ENCODE assay signal across 37 cellular contexts in the genomic region with DNA sequence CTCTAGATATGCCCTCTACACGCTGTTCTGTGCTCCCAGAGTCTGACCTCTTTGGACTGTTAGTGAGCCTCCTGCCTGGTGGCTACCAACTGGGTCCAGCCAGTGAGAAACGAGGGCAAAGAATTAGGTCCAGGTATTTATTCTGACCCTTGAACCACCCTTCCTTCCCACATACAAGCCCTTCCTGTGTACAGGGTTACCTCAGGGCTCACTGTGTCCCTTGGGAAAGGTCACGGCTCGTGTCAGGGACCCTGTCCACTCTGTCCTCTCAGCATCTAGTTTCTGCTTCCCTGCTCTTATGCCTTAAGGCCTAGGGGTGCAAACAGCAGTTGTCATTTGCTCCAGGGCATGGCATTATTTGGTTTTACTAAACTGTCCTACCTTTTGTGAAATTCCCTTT.
"Had no signal": no experiment of that assay in that cellular context is flagged by ENCODE, and none has a peak within 500 bp of the region (broad histone marks: within the 10 kb centered on the region; RNA-seq: fewer than 3 reads in every experiment).

No MANE protein-coding gene starts in this region.

- H3K4me3 Mint-ChIP-seq: activated B cell treated with CpG ODN at 0.5 μM for 24 hours; activated CD4-positive, alpha-beta memory T cell treated with anti-CD3 and anti-CD28 coated beads for 36 hours; activated naive CD8-positive, alpha-beta T cell treated with anti-CD3 and anti-CD28 coated beads for 36 hours; central memory CD8-positive, alpha-beta T cell had no signal

- H3K36me3 Mint-ChIP-seq: activated CD4-positive, alpha-beta memory T cell treated with anti-CD3 and anti-CD28 coated beads for 36 hours; activated naive CD8-positive, alpha-beta T cell treated with anti-CD3 and anti-CD28 coated beads for 36 hours had no signal

- H3K4me1 ChIP-seq: Peyer's patch had no signal

- H3K27me3 ChIP-seq: brain microvascular endothelial cell, cardiac muscle cell, MG63, Peyer's patch had no signal

- H3K27me3 Mint-ChIP-seq: activated CD4-positive, alpha-beta memory T cell treated with anti-CD3 and anti-CD28 coated beads for 36 hours; activated naive CD8-positive, alpha-beta T cell treated with anti-CD3 and anti-CD28 coated beads for 36 hours had no signal

- H3K9me3 Mint-ChIP-seq: activated B cell treated with CpG ODN at 0.5 μM for 24 hours; activated CD4-positive, alpha-beta memory T cell treated with anti-CD3 and anti-CD28 coated beads for 36 hours; activated naive CD8-positive, alpha-beta T cell treated with anti-CD3 and anti-CD28 coated beads for 36 hours; central memory CD8-positive, alpha-beta T cell had no signal

- DNase-seq: activated B cell treated with CpG ODN at 0.5 μM for 24 hours; activated CD4-positive, alpha-beta memory T cell treated with anti-CD3 and anti-CD28 coated beads for 36 hours; activated CD4-positive, alpha-beta T cell treated with anti-CD3 and anti-CD28 coated beads for 4 hours; activated CD4-positive, alpha-beta T cell treated with anti-CD3 and anti-CD28 coated beads, Interleukin-2, amount 50 U/mL, for 1 hour; activated CD4-positive, CD25-positive, alpha-beta regulatory T cell treated with anti-CD3 and anti-CD28 coated beads, Interleukin-2, amount 50 U/mL, for 72 hours; activated CD8-positive, alpha-beta memory T cell treated with anti-CD3 and anti-CD28 coated beads, Interleukin-2, amount 50 U/mL, for 4 hours; activated effector memory CD4-positive, alpha-beta T cell treated with Interleukin-2 at 50 U/mL for 16 hours; activated naive CD4-positive, alpha-beta T cell treated with anti-CD3 and anti-CD28 coated beads, Interleukin-2, amount 50 U/mL, for 16 hours; activated naive CD8-positive, alpha-beta T cell treated with anti-CD3 and anti-CD28 coated beads for 36 hours; activated T-cell treated with anti-CD3 and anti-CD28 coated beads, Interleukin-2, amount 50 U/mL, for 48 hours; amniotic stem cell; aorta; brain microvascular endothelial cell; Kasumi-1; KG1; MG63; NCI-H1048; NCI-H1105 treated with DMSO at 0.1 percent for 48 hours; NCI-H1436 treated with DMSO at 0.1 percent for 48 hours; NCI-H187 treated with DMSO at 0.1 percent for 48 hours; NCI-H2081; NCI-H2171 treated with DMSO at 0.1 percent for 48 hours; NCI-H2227 treated with DMSO at 0.1 percent for 48 hours; NCI-H446; NCI-H510A treated with DMSO at 0.1 percent for 48 hours; NCI-H526 treated with DMSO at 0.1 percent for 48 hours; NCI-H82; Peyer's patch; RPMI8226; SIG-M5; SW 1271; T-helper 1 cell; T-helper 2 cell; T-helper 9 cell had no signal

- H3K27ac Mint-ChIP-seq: activated B cell treated with CpG ODN at 0.5 μM for 24 hours; activated CD4-positive, alpha-beta memory T cell treated with anti-CD3 and anti-CD28 coated beads for 36 hours; activated naive CD8-positive, alpha-beta T cell treated with anti-CD3 and anti-CD28 coated beads for 36 hours had no signal

- H3K9me3 ChIP-seq: MG63, Peyer's patch had no signal

- H3K36me3 ChIP-seq: brain microvascular endothelial cell, cardiac muscle cell, MG63, Peyer's patch had no signal

- H3K27ac ChIP-seq: brain microvascular endothelial cell, cardiac muscle cell, Peyer's patch, VCaP had no signal

- H3K4me3 ChIP-seq: cardiac muscle cell, MG63, Peyer's patch had no signal

- H3K4me1 Mint-ChIP-seq: central memory CD8-positive, alpha-beta T cell had no signal
